In genomic region chr1:23825076-23825761, GRCh38 we compare ENCODE assay signal across 8 cellular contexts. TPM values are rescaled to one million over a fixed set of nuclear protein-coding genes. Genes with fewer than 3 reads are reported as not detected.
DNase-seq lines count a peak whose midpoint lies in the region; ATAC-seq and TF ChIP-seq lines count a peak whose summit lies in the region.

Gene HMGCL, minus strand, starts transcription at chr1:23825429. Its CDS starts 14 bp downstream, at chr1:23825415.

- no peaks in the 10 kb centered on the region for H3K9me3 Mint-ChIP-seq in activated CD4-positive, alpha-beta T cell treated with anti-CD3 and anti-CD28 coated beads, Interleukin-2, amount 10 ng/mL, durations not matched to agents 24 days and 14 days

- peak within 1 kb of the TSS; percentile 87 for H3K27ac ChIP-seq in AG04450 (ENCODE audit: low read depth, low read length)
- peak within 1 kb of the TSS; percentile 95 to 96 for H3K27ac ChIP-seq in coronary artery

- POLR2A ChIA-PET in AG04450 (lab: Yijun Ruan, JAX), result interaction anchor here (0.5 to 1.5 kb wide), 21 partner anchors 12 to 694 kb away, joined by 3 to 6 read pairs (median 3); partner anchors contain the start of genes GALE and PNRC2

- peaks cover 6% of the 10 kb centered on the region for H3K27me3 Mint-ChIP-seq in activated CD4-positive, alpha-beta T cell treated with anti-CD3 and anti-CD28 coated beads, Interleukin-2, amount 10 ng/mL, durations not matched to agents 24 days and 14 days

- DNase-seq in AG04450 (ENCODE audit: low read depth, low spot score) (peak; percentile 50), NCI-H526 treated with DMSO at 0.1 percent for 48 hours (lab: John Stamatoyannopoulos, UW) (peak; percentile 80), coronary artery (ENCODE audit: low spot score) (peak; percentile 95), left colon (peak; percentile 91 to 94)
- DNase-seq in activated CD4-positive, alpha-beta T cell treated with anti-CD3 and anti-CD28 coated beads, Interleukin-2, amount 10 ng/mL, durations not matched to agents 24 days and 14 days, result peak; percentile 96
- peak; percentile 80 to 84 for DNase-seq in stimulated activated CD4-positive, alpha-beta T cell treated with anti-CD3 and anti-CD28 coated beads, Interleukin-1b, Interleukin-23, amount 100 ng/mL, for 4 hours (ENCODE audit: low read depth in 2 of 2)

- intact Hi-C loops in activated CD4-positive, alpha-beta T cell treated with anti-CD3 and anti-CD28 coated beads, Interleukin-2, amount 10 ng/mL, durations not matched to agents 24 days and 14 days (cut with micrococcal nuclease), result loop anchor here (1.0 kb wide), 2 partner anchors 43 to 134 kb away; partner anchors contain the start of genes FUCA1 and PNRC2
- intact Hi-C loops in left colon (cut with DNase I, micrococcal nuclease), result no loop called here

- no peaks in the 10 kb centered on the region for H3K27me3 ChIP-seq in AG04450 (ENCODE audit: control insufficient read depth, insufficient read depth, low read length)

- H3K27ac Mint-ChIP-seq in activated CD4-positive, alpha-beta T cell treated with anti-CD3 and anti-CD28 coated beads, Interleukin-2, amount 10 ng/mL, durations not matched to agents 24 days and 14 days, result peak within 1 kb of the TSS; percentile 91

- no peaks in the 10 kb centered on the region for H3K9me3 ChIP-seq in AG04450 (ENCODE audit: control insufficient read depth, insufficient read depth, low read length)

- peaks cover 2% of the 10 kb centered on the region for H3K36me3 Mint-ChIP-seq in activated CD4-positive, alpha-beta T cell treated with anti-CD3 and anti-CD28 coated beads, Interleukin-2, amount 10 ng/mL, durations not matched to agents 24 days and 14 days (ENCODE audit: low read depth)

- peak within 1 kb of the TSS; percentile 95 for H3K4me3 Mint-ChIP-seq in activated CD4-positive, alpha-beta T cell treated with anti-CD3 and anti-CD28 coated beads, Interleukin-2, amount 10 ng/mL, durations not matched to agents 24 days and 14 days

- CTCF ChIA-PET in AG04450 (lab: Charles Lee), result interaction anchor here (0.7 to 1.9 kb wide), 5 partner anchors 14 to 53 kb away, joined by 3 to 6 read pairs (median 4); no protein-coding TSS in a partner anchor

- H3K4me1 Mint-ChIP-seq in activated CD4-positive, alpha-beta T cell treated with anti-CD3 and anti-CD28 coated beads, Interleukin-2, amount 10 ng/mL, durations not matched to agents 24 days and 14 days, result peaks cover 16% of the 10 kb centered on the region

- ATAC-seq in GM18907 (IDR thresholded peaks at IDR 0.05; ENCODE audit: unreplicated experiment) (peak; percentile 79), HG03378 (IDR thresholded peaks at IDR 0.05; ENCODE audit: unreplicated experiment) (peak; percentile 63), left colon (peak; percentile 99)

- H3K4me3 ChIP-seq in AG04450 (ENCODE audit: low read depth, low read length) (peak within 1 kb of the TSS; percentile 95), coronary artery (peak within 1 kb of the TSS; percentile 94)

- TF ChIP-seq CTCF in AG04450 (IDR thresholded peaks at IDR 0.05; ENCODE audit: low read depth, low read length) (no peak), coronary artery (IDR thresholded peaks at IDR 0.05) (no peak)

RNA-seq across cellular contexts. Expression of gene HMGCL, which starts in this region (rescaled TPM):
- 38.8 and 39.5 TPM in 2 replicates for polyA plus RNA-seq in AG04450 (2011; rRNA removed)
- 20.2 and 28.0 TPM in 2 replicates for polyA minus RNA-seq in AG04450 (2011; rRNA and poly(A)+ RNA removed)
- 20.4 and 20.7 TPM in 2 replicates for total RNA-seq in activated CD4-positive, alpha-beta T cell treated with anti-CD3 and anti-CD28 coated beads, Interleukin-2, amount 10 ng/mL, durations not matched to agents 24 days and 14 days
- total RNA-seq in left colon, result 10 to 100 TPM; 85.3 to 95.1 TPM

Comparison
In these comparisons a context has a peak if more than half of its experiments do, and no peak if none do; other contexts are left out.
1. Peak in every context shown above with its lines: DNase-seq, ATAC-seq, H3K4me3 ChIP-seq and H3K27ac ChIP-seq.